Comparison of ENCODE assay signal across 29 cellular contexts in genomic region chr1:113765306-113765705, GRCh38. TPM values are rescaled to one million over a fixed set of nuclear protein-coding genes. Genes with fewer than 3 reads are reported as not detected.
DNase-seq lines count a peak whose midpoint lies in the region; ATAC-seq and TF ChIP-seq lines count a peak whose summit lies in the region.
"Had no signal": no experiment of that assay in that cellular context is flagged by ENCODE, and none has a peak within 500 bp of the region (broad histone marks: within the 10 kb centered on the region; RNA-seq: fewer than 3 reads in every experiment).

No MANE protein-coding gene starts in this region.

- no peak for TF ChIP-seq POLR2A in esophagus muscularis mucosa (IDR thresholded peaks at IDR 0.05; ENCODE audit: low read depth)

- H3K36me3 Mint-ChIP-seq in activated naive CD8-positive, alpha-beta T cell treated with anti-CD3 and anti-CD28 coated beads for 36 hours = peaks cover 23% of the 10 kb centered on the region

- TF ChIP-seq CTCF in fibroblast of the aortic adventitia (IDR thresholded peaks at IDR 0.05; ENCODE audit: insufficient read depth, low read length) = no peak
- TF ChIP-seq CTCF in esophagus muscularis mucosa (IDR thresholded peaks at IDR 0.05) = no peak

- H3K9me3 ChIP-seq in esophagus muscularis mucosa = no peaks in the 10 kb centered on the region
- H3K9me3 ChIP-seq: sigmoid colon, SJCRH30, upper lobe of right lung had no signal

- DNase-seq in AG08395 (ENCODE audit: low spot score) = peak; percentile 18
- DNase-seq in GM04504 (ENCODE audit: low read depth) = peak; percentile 31
- DNase-seq in activated naive CD8-positive, alpha-beta T cell treated with anti-CD3 and anti-CD28 coated beads for 36 hours = no peak
- DNase-seq in fibroblast of the aortic adventitia (ENCODE audit: low read depth) = peak; percentile 41
- DNase-seq in NCI-H2196 (lab: John Stamatoyannopoulos, UW; ENCODE audit: unreplicated experiment) = no peak
- no peak for DNase-seq in esophagus muscularis mucosa (ENCODE audit: extremely low spot score)
- DNase-seq in NCI-H524 treated with DMSO at 0.1 percent for 48 hours (lab: John Stamatoyannopoulos, UW) = no peak
- DNase-seq: activated CD4-positive, alpha-beta T cell treated with anti-CD3 and anti-CD28 coated beads, Interleukin-2, amount 10 ng/mL, durations not matched to agents 7 days and 5 days; DMS53; foreskin keratinocyte; GF-D8; hypothalamus; islet precursor cell; Karpas-422; NCI-H1092; NCI-H1930; NCI-H345; posterior cingulate gyrus; sigmoid colon; SJCRH30; substantia nigra; T-helper 2 cell; upper lobe of right lung had no signal

- no peak for TF ChIP-seq EP300 in esophagus muscularis mucosa (IDR thresholded peaks at IDR 0.05)

- intact Hi-C loops in esophagus muscularis mucosa (cut with DNase I) = loop anchor here (5.0 kb wide), 1 partner anchor 37 kb away; no protein-coding TSS in a partner anchor

- no peak for ATAC-seq in GM21526 (IDR thresholded peaks at IDR 0.05; ENCODE audit: low FRiP score, unreplicated experiment)
- ATAC-seq: foreskin keratinocyte; GM12878; HCT116; natural killer cell treated with Interleukin-12 subunit alpha and Interleukin-12 subunit beta and Interleukin-15 and Interleukin-18, amount 100 ng/mL, for 72 hours; upper lobe of right lung had no signal

- no peak overlapping the region for H3K27ac ChIP-seq in esophagus muscularis mucosa (replicated peaks in 1 of 4)
- H3K27ac ChIP-seq: cardiac muscle cell, foreskin keratinocyte, SJCRH30, upper lobe of right lung had no signal

- no peaks in the 10 kb centered on the region for H3K9me3 Mint-ChIP-seq in activated naive CD8-positive, alpha-beta T cell treated with anti-CD3 and anti-CD28 coated beads for 36 hours
- H3K9me3 Mint-ChIP-seq: activated CD4-positive, alpha-beta T cell treated with anti-CD3 and anti-CD28 coated beads, Interleukin-2, amount 10 ng/mL, durations not matched to agents 7 days and 5 days; dendritic cell treated with granulocyte-macrophage colony-stimulating factor and Interleukin-4, amounts not matched to agents 40 ng/mL and 50 ng/mL, for 4 days; natural killer cell treated with Interleukin-12 subunit alpha and Interleukin-12 subunit beta and Interleukin-15 and Interleukin-18, amount 100 ng/mL, for 72 hours had no signal

- H3K27me3 ChIP-seq in esophagus muscularis mucosa = no peaks in the 10 kb centered on the region
- H3K27me3 ChIP-seq: cardiac muscle cell, foreskin keratinocyte, sigmoid colon, SJCRH30, upper lobe of right lung had no signal

- peaks cover 2 to 16% (median 7%) of the 10 kb centered on the region in 4 donors for H3K4me1 ChIP-seq in esophagus muscularis mucosa
- H3K4me1 ChIP-seq: foreskin keratinocyte, SJCRH30, upper lobe of right lung had no signal

- H3K4me1 Mint-ChIP-seq in activated naive CD8-positive, alpha-beta T cell treated with anti-CD3 and anti-CD28 coated beads for 36 hours = peaks cover 26% of the 10 kb centered on the region

- H3K36me3 ChIP-seq in esophagus muscularis mucosa = peaks cover 17 to 47% (median 29%) of the 10 kb centered on the region in 4 donors

- H3K4me3 Mint-ChIP-seq in activated naive CD8-positive, alpha-beta T cell treated with anti-CD3 and anti-CD28 coated beads for 36 hours = no peak overlapping the region
- H3K4me3 Mint-ChIP-seq: activated CD4-positive, alpha-beta T cell treated with anti-CD3 and anti-CD28 coated beads, Interleukin-2, amount 10 ng/mL, durations not matched to agents 7 days and 5 days; dendritic cell treated with granulocyte-macrophage colony-stimulating factor and Interleukin-4, amounts not matched to agents 40 ng/mL and 50 ng/mL, for 4 days; natural killer cell treated with Interleukin-12 subunit alpha and Interleukin-12 subunit beta and Interleukin-15 and Interleukin-18, amount 100 ng/mL, for 72 hours had no signal

- H3K27ac Mint-ChIP-seq in activated naive CD8-positive, alpha-beta T cell treated with anti-CD3 and anti-CD28 coated beads for 36 hours = peak overlapping the region; percentile 31
- H3K27ac Mint-ChIP-seq: activated CD4-positive, alpha-beta T cell treated with anti-CD3 and anti-CD28 coated beads, Interleukin-2, amount 10 ng/mL, durations not matched to agents 7 days and 5 days; dendritic cell treated with granulocyte-macrophage colony-stimulating factor and Interleukin-4, amounts not matched to agents 40 ng/mL and 50 ng/mL, for 4 days; natural killer cell treated with Interleukin-12 subunit alpha and Interleukin-12 subunit beta and Interleukin-15 and Interleukin-18, amount 100 ng/mL, for 72 hours had no signal

- H3K27me3 Mint-ChIP-seq in activated naive CD8-positive, alpha-beta T cell treated with anti-CD3 and anti-CD28 coated beads for 36 hours = no peaks in the 10 kb centered on the region
- H3K27me3 Mint-ChIP-seq: activated CD4-positive, alpha-beta T cell treated with anti-CD3 and anti-CD28 coated beads, Interleukin-2, amount 10 ng/mL, durations not matched to agents 7 days and 5 days; dendritic cell treated with granulocyte-macrophage colony-stimulating factor and Interleukin-4, amounts not matched to agents 40 ng/mL and 50 ng/mL, for 4 days; natural killer cell treated with Interleukin-12 subunit alpha and Interleukin-12 subunit beta and Interleukin-15 and Interleukin-18, amount 100 ng/mL, for 72 hours had no signal

- H3K4me3 ChIP-seq in fibroblast of the aortic adventitia (ENCODE audit: low read depth, low read length) (no peak overlapping the region), esophagus muscularis mucosa (no peak overlapping the region)
- H3K4me3 ChIP-seq: cardiac muscle cell, GM12878, sigmoid colon, SJCRH30, upper lobe of right lung had no signal

RNA-seq across cellular contexts. Expression of gene PHTF1, which starts 6.0 kb away (rescaled TPM):
- 10 to 100 TPM; 14.5 to 17.2 TPM for total RNA-seq in activated naive CD8-positive, alpha-beta T cell treated with anti-CD3 and anti-CD28 coated beads for 36 hours
- total RNA-seq in fibroblast of the aortic adventitia (ENCODE audit: low replicate concordance) = 36.3 and 59.4 TPM in 2 replicates
- 10 to 100 TPM; 10.2 to 13.3 (median 11.8) TPM for total RNA-seq in esophagus muscularis mucosa

RNA-seq across cellular contexts. Expression of gene RSBN1, which starts 47.0 kb away (rescaled TPM):
- 10 to 100 TPM; 15.4 to 16.3 TPM for total RNA-seq in activated naive CD8-positive, alpha-beta T cell treated with anti-CD3 and anti-CD28 coated beads for 36 hours
- total RNA-seq in fibroblast of the aortic adventitia (ENCODE audit: low replicate concordance) = 9.2 and 23.7 TPM in 2 replicates
- 10 to 100 TPM; 15.8 to 24.3 (median 20.1) TPM for total RNA-seq in esophagus muscularis mucosa

Comparison
In these comparisons a context has a peak if more than half of its experiments do, and no peak if none do; other contexts are left out.
1. DNase-seq: peak in AG08395 (single experiment), GM04504 (single experiment) and fibroblast of the aortic adventitia (single experiment); none in activated naive CD8-positive, alpha-beta T cell treated with anti-CD3 and anti-CD28 coated beads for 36 hours (single experiment), NCI-H2196 (single experiment), esophagus muscularis mucosa (single experiment) and NCI-H524 treated with DMSO at 0.1 percent for 48 hours (single experiment).